Comparison of ENCODE assay signal across 26 cellular contexts in the genomic region with DNA sequence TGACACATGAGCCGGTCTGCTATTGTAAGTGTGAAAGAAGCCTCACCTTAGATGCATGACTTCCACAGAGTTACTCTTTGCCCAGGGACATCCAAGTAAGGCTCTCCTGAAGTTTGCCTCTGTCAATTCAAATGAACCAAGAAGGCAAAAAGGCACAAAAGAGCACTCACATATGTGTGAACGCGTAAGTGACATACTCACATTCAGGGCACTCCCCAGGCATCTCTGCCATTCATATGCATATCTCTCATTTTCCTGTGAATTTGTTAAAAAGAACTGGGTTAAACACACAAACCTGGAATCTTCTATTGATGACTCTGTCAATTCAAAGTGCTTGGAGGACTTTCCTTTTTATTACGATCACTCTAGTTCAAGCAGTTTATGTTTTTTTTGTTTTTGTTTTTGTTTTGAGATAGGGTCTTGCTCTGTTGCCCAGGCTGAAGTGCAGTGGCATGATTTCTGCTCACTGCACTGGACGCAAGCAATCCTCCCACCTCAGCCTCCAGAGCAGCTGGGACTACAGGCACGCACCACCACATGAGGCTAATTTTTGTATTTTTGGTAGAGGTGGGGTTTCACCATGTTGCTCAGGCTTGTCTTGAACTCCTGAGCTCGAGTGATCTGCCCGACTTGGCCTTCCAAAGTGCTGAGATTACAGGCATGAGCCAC.
"Had no signal": no experiment of that assay in that cellular context is flagged by ENCODE, and none has a peak within 500 bp of the region (broad histone marks: within the 10 kb centered on the region; RNA-seq: fewer than 3 reads in every experiment).

No MANE protein-coding gene starts in this region.

- H3K4me3 Mint-ChIP-seq: natural killer cell; nephron; neural progenitor cell; stimulated activated effector memory CD8-positive, alpha-beta T cell treated with anti-CD3 and anti-CD28 coated beads, Interleukin-12 subunit alpha, Interleukin-12 subunit beta, amount 100 ng/mL, for 72 hours; stimulated activated naive B cell treated with anti-CD40 and anti-IgM and Interleukin-4, amounts not matched to agents 10 μg/mL and 1 μg/mL and 100 μg/mL, for 72 hours; stimulated activated naive CD8-positive, alpha-beta T cell treated with anti-CD3 and anti-CD28 coated beads, Interleukin-15, Interleukin-2, amounts not matched to agents 100 ng/mL and 50 ng/mL, for 24 hours had no signal

- H3K36me3 ChIP-seq: ovary had no signal

- H3K27me3 Mint-ChIP-seq: stimulated activated naive B cell treated with anti-CD40 and anti-IgM and Interleukin-4, amounts not matched to agents 10 μg/mL and 1 μg/mL and 100 μg/mL, for 72 hours; stimulated activated naive CD8-positive, alpha-beta T cell treated with anti-CD3 and anti-CD28 coated beads, Interleukin-15, Interleukin-2, amounts not matched to agents 100 ng/mL and 50 ng/mL, for 24 hours had no signal

- H2AFZ ChIP-seq: neural progenitor cell, parathyroid adenoma had no signal

- H3K4me2 ChIP-seq: neural progenitor cell had no signal

- DNase-seq: natural killer cell; occipital lobe; ovary; psoas muscle; right cardiac atrium; right lobe of liver; sigmoid colon; small intestine; stimulated activated CD4-positive, alpha-beta T cell treated with anti-CD3 and anti-CD28 coated beads, Interleukin-15, amount 100 ng/mL, for 24 hours; stimulated activated CD4-positive, alpha-beta T cell treated with anti-CD3 and anti-CD28 coated beads, Interleukin-2, amount 100 ng/mL, for 24 hours; stimulated activated CD4-positive, alpha-beta T cell treated with anti-CD3 and anti-CD28 coated beads, Interleukin-2, amount 100 ng/mL, for 48 hours; stimulated activated CD4-positive, alpha-beta T cell treated with anti-CD3 and anti-CD28 coated beads, Interleukin-4, amount 100 ng/mL, for 24 hours; stimulated activated naive B cell treated with anti-CD40 and anti-IgM and Interleukin-4, amounts not matched to agents 10 μg/mL and 1 μg/mL and 100 μg/mL, for 72 hours; stimulated activated naive CD4-positive, alpha-beta T cell treated with Interleukin-2 at 50 U/mL for 16 hours; stomach; thyroid gland; trophoblast cell; upper lobe of left lung had no signal

- H3K27me3 ChIP-seq: neural progenitor cell, ovary, right lobe of liver, sigmoid colon, stomach, thyroid gland, tibial nerve, upper lobe of left lung, vagina had no signal

- H3K27ac ChIP-seq: neural progenitor cell, ovary, parathyroid adenoma, psoas muscle, right lobe of liver, sigmoid colon, stomach, thoracic aorta, thyroid gland, tibial nerve, upper lobe of left lung, vagina had no signal

- H3K9ac ChIP-seq: neural progenitor cell, parathyroid adenoma had no signal

- H3K27ac Mint-ChIP-seq: natural killer cell; nephron; neural progenitor cell; stimulated activated naive B cell treated with anti-CD40 and anti-IgM and Interleukin-4, amounts not matched to agents 10 μg/mL and 1 μg/mL and 100 μg/mL, for 72 hours had no signal

- H3K9me3 Mint-ChIP-seq: natural killer cell; nephron; neural progenitor cell; stimulated activated effector memory CD8-positive, alpha-beta T cell treated with anti-CD3 and anti-CD28 coated beads, Interleukin-12 subunit alpha, Interleukin-12 subunit beta, amount 100 ng/mL, for 72 hours; stimulated activated naive B cell treated with anti-CD40 and anti-IgM and Interleukin-4, amounts not matched to agents 10 μg/mL and 1 μg/mL and 100 μg/mL, for 72 hours; stimulated activated naive CD8-positive, alpha-beta T cell treated with anti-CD3 and anti-CD28 coated beads, Interleukin-15, Interleukin-2, amounts not matched to agents 100 ng/mL and 50 ng/mL, for 24 hours had no signal

- H3K4me1 ChIP-seq: parathyroid adenoma, psoas muscle, right lobe of liver, sigmoid colon, stomach, tibial nerve, upper lobe of left lung, vagina had no signal

- H3K79me2 ChIP-seq: parathyroid adenoma had no signal

- H3K4me3 ChIP-seq: neural progenitor cell, ovary, psoas muscle, right lobe of liver, sigmoid colon, stomach, thoracic aorta, thyroid gland, tibial nerve, upper lobe of left lung, vagina had no signal

- ATAC-seq: natural killer cell; psoas muscle; right cardiac atrium; right lobe of liver; stimulated activated effector memory CD8-positive, alpha-beta T cell treated with anti-CD3 and anti-CD28 coated beads, Interleukin-12 subunit alpha, Interleukin-12 subunit beta, amount 100 ng/mL, for 72 hours; stimulated activated naive B cell treated with anti-CD40 and anti-IgM and Interleukin-4, amounts not matched to agents 10 μg/mL and 1 μg/mL and 100 μg/mL, for 72 hours had no signal
